In the genomic region with DNA sequence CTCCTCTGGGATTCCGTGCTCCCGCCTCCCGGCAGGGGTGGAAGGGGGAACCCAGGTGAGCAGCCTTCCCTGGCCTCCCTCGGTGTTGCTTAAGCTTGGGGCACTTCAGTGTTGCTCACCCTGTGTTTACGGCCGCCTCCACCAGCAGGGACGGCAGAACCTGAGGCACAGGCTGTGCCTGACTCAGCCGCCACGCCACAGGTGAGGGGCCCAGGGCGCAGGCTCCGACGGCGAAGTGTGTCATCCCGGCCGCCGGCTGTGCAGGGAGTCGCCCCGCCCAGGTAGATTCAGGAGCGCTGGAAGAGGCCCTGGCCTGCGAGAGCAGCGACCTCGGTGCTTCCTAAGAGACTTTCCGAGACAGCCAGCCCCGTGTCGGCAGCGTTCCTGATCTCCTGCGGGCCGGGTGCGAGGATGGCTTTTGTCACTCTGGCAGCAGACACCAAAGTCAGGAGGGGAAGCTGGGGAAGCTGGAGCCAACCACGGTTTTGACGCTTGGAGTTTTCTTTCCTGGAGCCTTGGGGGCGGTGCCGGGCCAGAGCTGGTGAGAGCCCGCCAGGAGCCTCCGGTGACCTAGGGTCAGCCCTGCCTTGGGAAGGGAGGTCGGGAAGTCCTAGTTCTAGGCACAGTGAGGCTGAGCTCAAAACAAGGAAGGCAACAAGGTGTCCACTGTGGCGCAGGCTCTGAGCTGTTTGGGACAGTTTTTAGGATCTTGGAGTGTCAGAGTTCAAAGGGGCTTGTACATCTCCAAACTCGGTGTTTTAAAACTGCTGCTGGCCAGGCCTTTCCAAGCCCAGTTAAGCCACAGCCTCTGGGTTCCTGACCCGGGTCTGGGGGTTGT, we compare ENCODE assay signal across 1 cellular context.
A peak's percentile ranks its signal among the peaks of the same experiment; 100 is the strongest.
TF ChIP-seq lines count a peak whose summit lies in the region.

No MANE protein-coding gene starts in this region.

TF ChIP-seq in HepG2, 621 proteins besides CTCF, POLR2A, EP300 and RAD21 (continued from another document and continues in another):
- TF ChIP-seq, protein P1, sequence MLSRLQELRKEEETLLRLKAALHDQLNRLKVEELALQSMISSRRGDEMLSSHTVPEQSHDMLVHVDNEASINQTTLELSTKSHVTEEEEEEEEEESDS (CRISPR knock-in tag; IDR thresholded peaks at IDR 0.05; ENCODE audit: borderline replicate concordance): no peak
- TF ChIP-seq POLR2G (IDR thresholded peaks at IDR 0.05; ENCODE audit: low read depth, low read length) (peak; percentile 60; the same call in 1 of the 2 replicates), ZNF652 (CRISPR knock-in tag; IDR thresholded peaks at IDR 0.05; ENCODE audit: borderline replicate concordance, low read depth) (no peak), TBL1XR1 (IDR thresholded peaks at IDR 0.05; ENCODE audit: borderline replicate concordance, low read length, partially characterized antibody) (no peak), ZNF256 (CRISPR knock-in tag; conservative IDR thresholded peaks at IDR 0.05) (no peak), SRY (CRISPR knock-in tag; IDR thresholded peaks at IDR 0.05) (peak; percentile 42; the same call in 1 of the 2 replicates), RORA (CRISPR knock-in tag; IDR thresholded peaks at IDR 0.05) (no peak), NFE2 (CRISPR knock-in tag; IDR thresholded peaks at IDR 0.05) (no peak), ZNF883 (CRISPR knock-in tag; IDR thresholded peaks at IDR 0.05; ENCODE audit: not compliant biosample characterization) (peak; percentile 70), ZZZ3 (CRISPR knock-in tag; IDR thresholded peaks at IDR 0.05; ENCODE audit: borderline replicate concordance) (no peak), GATAD2A (CRISPR knock-in tag; IDR thresholded peaks at IDR 0.05) (peak; percentile 55; the same call in 1 of the 2 replicates), TOPORS (CRISPR knock-in tag; IDR thresholded peaks at IDR 0.05) (no peak), NR2F2 (IDR thresholded peaks at IDR 0.05; ENCODE audit: borderline replicate concordance, low read depth) (no peak), PRPF4 (IDR thresholded peaks at IDR 0.05; ENCODE audit: low read depth, low read length, poor library complexity, severe bottlenecking) (no peak), JDP2 (CRISPR knock-in tag; IDR thresholded peaks at IDR 0.05; ENCODE audit: borderline replicate concordance) (no peak)
- TF ChIP-seq, protein P2, sequence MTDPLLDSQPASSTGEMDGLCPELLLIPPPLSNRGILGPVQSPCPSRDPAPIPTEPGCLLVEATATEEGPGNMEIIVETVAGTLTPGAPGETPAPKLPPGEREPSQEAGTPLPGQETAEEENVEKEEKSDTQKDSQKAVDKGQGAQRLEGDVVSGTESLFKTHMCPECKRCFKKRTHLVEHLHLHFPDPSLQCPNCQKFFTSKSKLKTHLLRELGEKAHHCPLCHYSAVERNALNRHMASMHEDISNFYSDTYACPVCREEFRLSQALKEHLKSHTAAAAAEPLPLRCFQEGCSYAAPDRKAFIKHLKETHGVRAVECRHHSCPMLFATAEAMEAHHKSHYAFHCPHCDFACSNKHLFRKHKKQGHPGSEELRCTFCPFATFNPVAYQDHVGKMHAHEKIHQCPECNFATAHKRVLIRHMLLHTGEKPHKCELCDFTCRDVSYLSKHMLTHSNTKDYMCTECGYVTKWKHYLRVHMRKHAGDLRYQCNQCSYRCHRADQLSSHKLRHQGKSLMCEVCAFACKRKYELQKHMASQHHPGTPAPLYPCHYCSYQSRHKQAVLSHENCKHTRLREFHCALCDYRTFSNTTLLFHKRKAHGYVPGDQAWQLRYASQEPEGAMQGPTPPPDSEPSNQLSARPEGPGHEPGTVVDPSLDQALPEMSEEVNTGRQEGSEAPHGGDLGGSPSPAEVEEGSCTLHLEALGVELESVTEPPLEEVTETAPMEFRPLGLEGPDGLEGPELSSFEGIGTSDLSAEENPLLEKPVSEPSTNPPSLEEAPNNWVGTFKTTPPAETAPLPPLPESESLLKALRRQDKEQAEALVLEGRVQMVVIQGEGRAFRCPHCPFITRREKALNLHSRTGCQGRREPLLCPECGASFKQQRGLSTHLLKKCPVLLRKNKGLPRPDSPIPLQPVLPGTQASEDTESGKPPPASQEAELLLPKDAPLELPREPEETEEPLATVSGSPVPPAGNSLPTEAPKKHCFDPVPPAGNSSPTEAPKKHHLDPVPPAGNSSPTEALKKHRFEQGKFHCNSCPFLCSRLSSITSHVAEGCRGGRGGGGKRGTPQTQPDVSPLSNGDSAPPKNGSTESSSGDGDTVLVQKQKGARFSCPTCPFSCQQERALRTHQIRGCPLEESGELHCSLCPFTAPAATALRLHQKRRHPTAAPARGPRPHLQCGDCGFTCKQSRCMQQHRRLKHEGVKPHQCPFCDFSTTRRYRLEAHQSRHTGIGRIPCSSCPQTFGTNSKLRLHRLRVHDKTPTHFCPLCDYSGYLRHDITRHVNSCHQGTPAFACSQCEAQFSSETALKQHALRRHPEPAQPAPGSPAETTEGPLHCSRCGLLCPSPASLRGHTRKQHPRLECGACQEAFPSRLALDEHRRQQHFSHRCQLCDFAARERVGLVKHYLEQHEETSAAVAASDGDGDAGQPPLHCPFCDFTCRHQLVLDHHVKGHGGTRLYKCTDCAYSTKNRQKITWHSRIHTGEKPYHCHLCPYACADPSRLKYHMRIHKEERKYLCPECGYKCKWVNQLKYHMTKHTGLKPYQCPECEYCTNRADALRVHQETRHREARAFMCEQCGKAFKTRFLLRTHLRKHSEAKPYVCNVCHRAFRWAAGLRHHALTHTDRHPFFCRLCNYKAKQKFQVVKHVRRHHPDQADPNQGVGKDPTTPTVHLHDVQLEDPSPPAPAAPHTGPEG (CRISPR knock-in tag; IDR thresholded peaks at IDR 0.05): no peak
- TF ChIP-seq, protein P3, sequence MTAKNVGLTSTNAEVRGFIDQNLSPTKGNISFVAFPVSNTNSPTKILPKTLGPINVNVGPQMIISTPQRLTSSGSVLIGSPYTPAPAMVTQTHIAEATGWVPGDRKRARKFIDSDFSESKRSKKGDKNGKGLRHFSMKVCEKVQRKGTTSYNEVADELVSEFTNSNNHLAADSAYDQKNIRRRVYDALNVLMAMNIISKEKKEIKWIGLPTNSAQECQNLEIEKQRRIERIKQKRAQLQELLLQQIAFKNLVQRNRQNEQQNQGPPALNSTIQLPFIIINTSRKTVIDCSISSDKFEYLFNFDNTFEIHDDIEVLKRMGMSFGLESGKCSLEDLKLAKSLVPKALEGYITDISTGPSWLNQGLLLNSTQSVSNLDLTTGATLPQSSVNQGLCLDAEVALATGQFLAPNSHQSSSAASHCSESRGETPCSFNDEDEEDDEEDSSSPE (CRISPR knock-in tag; IDR thresholded peaks at IDR 0.05): no peak; the same call in none of the 2 replicates
- TF ChIP-seq, protein P4, sequence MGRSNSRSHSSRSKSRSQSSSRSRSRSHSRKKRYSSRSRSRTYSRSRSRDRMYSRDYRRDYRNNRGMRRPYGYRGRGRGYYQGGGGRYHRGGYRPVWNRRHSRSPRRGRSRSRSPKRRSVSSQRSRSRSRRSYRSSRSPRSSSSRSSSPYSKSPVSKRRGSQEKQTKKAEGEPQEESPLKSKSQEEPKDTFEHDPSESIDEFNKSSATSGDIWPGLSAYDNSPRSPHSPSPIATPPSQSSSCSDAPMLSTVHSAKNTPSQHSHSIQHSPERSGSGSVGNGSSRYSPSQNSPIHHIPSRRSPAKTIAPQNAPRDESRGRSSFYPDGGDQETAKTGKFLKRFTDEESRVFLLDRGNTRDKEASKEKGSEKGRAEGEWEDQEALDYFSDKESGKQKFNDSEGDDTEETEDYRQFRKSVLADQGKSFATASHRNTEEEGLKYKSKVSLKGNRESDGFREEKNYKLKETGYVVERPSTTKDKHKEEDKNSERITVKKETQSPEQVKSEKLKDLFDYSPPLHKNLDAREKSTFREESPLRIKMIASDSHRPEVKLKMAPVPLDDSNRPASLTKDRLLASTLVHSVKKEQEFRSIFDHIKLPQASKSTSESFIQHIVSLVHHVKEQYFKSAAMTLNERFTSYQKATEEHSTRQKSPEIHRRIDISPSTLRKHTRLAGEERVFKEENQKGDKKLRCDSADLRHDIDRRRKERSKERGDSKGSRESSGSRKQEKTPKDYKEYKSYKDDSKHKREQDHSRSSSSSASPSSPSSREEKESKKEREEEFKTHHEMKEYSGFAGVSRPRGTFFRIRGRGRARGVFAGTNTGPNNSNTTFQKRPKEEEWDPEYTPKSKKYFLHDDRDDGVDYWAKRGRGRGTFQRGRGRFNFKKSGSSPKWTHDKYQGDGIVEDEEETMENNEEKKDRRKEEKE (IDR thresholded peaks at IDR 0.05): no peak
- TF ChIP-seq, protein P5, sequence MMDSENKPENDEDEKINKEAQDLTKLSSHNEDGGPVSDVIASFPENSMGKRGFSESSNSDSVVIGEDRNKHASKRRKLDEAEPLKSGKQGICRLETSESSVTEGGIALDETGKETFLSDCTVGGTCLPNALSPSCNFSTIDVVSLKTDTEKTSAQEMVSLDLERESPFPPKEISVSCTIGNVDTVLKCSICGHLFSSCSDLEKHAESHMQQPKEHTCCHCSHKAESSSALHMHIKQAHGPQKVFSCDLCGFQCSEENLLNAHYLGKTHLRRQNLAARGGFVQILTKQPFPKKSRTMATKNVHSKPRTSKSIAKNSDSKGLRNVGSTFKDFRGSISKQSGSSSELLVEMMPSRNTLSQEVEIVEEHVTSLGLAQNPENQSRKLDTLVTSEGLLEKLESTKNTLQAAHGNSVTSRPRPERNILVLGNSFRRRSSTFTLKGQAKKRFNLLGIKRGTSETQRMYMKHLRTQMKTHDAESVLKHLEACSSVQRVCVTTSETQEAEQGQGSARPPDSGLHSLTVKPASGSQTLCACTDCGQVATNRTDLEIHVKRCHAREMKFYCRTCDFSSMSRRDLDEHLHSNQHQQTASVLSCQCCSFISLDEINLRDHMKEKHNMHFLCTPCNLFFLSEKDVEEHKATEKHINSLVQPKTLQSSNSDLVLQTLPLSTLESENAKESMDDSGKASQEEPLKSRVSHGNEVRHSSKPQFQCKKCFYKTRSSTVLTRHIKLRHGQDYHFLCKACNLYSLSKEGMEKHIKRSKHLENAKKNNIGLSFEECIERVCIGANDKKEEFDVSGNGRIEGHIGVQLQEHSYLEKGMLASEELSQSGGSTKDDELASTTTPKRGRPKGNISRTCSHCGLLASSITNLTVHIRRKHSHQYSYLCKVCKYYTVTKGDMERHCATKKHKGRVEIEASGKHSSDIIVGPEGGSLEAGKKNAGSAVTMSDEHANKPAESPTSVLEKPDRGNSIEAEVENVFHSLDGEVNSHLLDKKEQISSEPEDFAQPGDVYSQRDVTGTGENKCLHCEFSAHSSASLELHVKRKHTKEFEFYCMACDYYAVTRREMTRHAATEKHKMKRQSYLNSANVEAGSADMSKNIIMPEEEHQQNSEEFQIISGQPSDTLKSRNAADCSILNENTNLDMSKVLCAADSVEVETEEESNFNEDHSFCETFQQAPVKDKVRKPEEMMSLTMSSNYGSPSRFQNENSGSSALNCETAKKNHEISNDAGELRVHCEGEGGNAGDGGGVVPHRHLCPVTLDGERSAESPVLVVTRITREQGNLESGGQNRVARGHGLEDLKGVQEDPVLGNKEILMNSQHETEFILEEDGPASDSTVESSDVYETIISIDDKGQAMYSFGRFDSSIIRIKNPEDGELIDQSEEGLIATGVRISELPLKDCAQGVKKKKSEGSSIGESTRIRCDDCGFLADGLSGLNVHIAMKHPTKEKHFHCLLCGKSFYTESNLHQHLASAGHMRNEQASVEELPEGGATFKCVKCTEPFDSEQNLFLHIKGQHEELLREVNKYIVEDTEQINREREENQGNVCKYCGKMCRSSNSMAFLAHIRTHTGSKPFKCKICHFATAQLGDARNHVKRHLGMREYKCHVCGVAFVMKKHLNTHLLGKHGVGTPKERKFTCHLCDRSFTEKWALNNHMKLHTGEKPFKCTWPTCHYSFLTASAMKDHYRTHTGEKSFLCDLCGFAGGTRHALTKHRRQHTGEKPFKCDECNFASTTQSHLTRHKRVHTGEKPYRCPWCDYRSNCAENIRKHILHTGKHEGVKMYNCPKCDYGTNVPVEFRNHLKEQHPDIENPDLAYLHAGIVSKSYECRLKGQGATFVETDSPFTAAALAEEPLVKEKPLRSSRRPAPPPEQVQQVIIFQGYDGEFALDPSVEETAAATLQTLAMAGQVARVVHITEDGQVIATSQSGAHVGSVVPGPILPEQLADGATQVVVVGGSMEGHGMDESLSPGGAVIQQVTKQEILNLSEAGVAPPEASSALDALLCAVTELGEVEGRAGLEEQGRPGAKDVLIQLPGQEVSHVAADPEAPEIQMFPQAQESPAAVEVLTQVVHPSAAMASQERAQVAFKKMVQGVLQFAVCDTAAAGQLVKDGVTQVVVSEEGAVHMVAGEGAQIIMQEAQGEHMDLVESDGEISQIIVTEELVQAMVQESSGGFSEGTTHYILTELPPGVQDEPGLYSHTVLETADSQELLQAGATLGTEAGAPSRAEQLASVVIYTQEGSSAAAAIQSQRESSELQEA (CRISPR knock-in tag; IDR thresholded peaks at IDR 0.05; ENCODE audit: not compliant biosample characterization): no peak
- TF ChIP-seq, protein P6, sequence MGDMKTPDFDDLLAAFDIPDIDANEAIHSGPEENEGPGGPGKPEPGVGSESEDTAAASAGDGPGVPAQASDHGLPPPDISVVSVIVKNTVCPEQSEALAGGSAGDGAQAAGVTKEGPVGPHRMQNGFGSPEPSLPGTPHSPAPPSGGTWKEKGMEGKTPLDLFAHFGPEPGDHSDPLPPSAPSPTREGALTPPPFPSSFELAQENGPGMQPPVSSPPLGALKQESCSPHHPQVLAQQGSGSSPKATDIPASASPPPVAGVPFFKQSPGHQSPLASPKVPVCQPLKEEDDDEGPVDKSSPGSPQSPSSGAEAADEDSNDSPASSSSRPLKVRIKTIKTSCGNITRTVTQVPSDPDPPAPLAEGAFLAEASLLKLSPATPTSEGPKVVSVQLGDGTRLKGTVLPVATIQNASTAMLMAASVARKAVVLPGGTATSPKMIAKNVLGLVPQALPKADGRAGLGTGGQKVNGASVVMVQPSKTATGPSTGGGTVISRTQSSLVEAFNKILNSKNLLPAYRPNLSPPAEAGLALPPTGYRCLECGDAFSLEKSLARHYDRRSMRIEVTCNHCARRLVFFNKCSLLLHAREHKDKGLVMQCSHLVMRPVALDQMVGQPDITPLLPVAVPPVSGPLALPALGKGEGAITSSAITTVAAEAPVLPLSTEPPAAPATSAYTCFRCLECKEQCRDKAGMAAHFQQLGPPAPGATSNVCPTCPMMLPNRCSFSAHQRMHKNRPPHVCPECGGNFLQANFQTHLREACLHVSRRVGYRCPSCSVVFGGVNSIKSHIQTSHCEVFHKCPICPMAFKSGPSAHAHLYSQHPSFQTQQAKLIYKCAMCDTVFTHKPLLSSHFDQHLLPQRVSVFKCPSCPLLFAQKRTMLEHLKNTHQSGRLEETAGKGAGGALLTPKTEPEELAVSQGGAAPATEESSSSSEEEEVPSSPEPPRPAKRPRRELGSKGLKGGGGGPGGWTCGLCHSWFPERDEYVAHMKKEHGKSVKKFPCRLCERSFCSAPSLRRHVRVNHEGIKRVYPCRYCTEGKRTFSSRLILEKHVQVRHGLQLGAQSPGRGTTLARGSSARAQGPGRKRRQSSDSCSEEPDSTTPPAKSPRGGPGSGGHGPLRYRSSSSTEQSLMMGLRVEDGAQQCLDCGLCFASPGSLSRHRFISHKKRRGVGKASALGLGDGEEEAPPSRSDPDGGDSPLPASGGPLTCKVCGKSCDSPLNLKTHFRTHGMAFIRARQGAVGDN (CRISPR knock-in tag; IDR thresholded peaks at IDR 0.05): peak; percentile 87
